In the genomic region with DNA sequence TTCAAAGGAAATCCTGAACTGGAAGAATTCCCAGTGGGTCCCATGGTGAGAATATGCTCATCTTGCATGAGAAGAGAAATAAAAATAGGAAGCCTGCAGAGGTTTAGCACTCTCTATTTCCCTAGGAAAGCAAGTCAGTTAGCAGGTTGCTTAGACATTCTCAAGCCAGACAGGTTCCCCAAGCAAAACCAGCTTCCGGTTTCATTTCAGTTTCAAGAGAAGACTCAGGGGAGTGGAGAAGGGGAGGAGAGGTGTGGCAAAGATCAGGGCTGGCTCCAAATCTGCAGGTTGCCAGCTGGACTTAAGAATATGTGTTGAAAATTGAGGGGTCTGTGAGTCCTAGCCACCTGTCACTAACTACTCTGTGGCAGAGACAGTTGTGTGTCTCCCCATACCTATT, we compare ENCODE assay signal across 11 cellular contexts.
A peak's percentile ranks its signal among the peaks of the same experiment; 100 is the strongest.
DNase-seq lines count a peak whose midpoint lies in the region; ATAC-seq and TF ChIP-seq lines count a peak whose summit lies in the region.
"Had no signal": no experiment of that assay in that cellular context is flagged by ENCODE, and none has a peak within 500 bp of the region (broad histone marks: within the 10 kb centered on the region; RNA-seq: fewer than 3 reads in every experiment).

No MANE protein-coding gene starts in this region.

- H3K27ac ChIP-seq in OCI-LY3 (ENCODE audit: low read length), result no peak overlapping the region

- H3K36me3 ChIP-seq in OCI-LY3 (replicated peaks; ENCODE audit: low read depth, low read length), result no peaks in the 10 kb centered on the region

- peak; percentile 76 for ATAC-seq in GM18861 (IDR thresholded peaks at IDR 0.05; ENCODE audit: unreplicated experiment)
- ATAC-seq in GM21381 (IDR thresholded peaks at IDR 0.05; ENCODE audit: unreplicated experiment), result peak; percentile 68
- peak; percentile 43 for ATAC-seq in HG03025 (IDR thresholded peaks at IDR 0.05; ENCODE audit: low FRiP score, unreplicated experiment)

- DNase-seq in NCI-H82 (lab: John Stamatoyannopoulos, UW) (no peak), EL (no peak), NCI-H1417 treated with DMSO at 0.1 percent for 48 hours (lab: John Stamatoyannopoulos, UW) (no peak)
- DNase-seq in activated effector memory CD4-positive, alpha-beta T cell treated with anti-CD3 and anti-CD28 coated beads, Interleukin-2, amount 50 U/mL, for 16 hours, result no peak
- DNase-seq: activated CD4-positive, CD25-positive, alpha-beta regulatory T cell treated with anti-CD3 and anti-CD28 coated beads, Interleukin-2, amount 50 U/mL, for 72 hours; CD4-positive, alpha-beta memory T cell; KG1 had no signal

- no peaks in the 10 kb centered on the region for H3K9me3 ChIP-seq in OCI-LY3 (ENCODE audit: insufficient read depth, low read length)

- peaks cover 14% of the 10 kb centered on the region for H3K4me1 ChIP-seq in OCI-LY3 (ENCODE audit: low read length)

- peak overlapping the region; percentile 41 for H3K4me2 ChIP-seq in OCI-LY3 (ENCODE audit: low read length)

- TF ChIP-seq CTCF in OCI-LY3 (IDR thresholded peaks at IDR 0.05; ENCODE audit: low read depth, low read length), result no peak

- H3K79me2 ChIP-seq in OCI-LY3 (ENCODE audit: low read length), result no peaks in the 10 kb centered on the region

- no peak overlapping the region for H3K9ac ChIP-seq in OCI-LY3 (ENCODE audit: low read length)

- H3K27me3 ChIP-seq in OCI-LY3 (ENCODE audit: low read depth, low read length), result peaks cover 5% of the 10 kb centered on the region

- no peaks in the 10 kb centered on the region for H4K20me1 ChIP-seq in OCI-LY3 (ENCODE audit: insufficient read depth, low read length)

- H2AFZ ChIP-seq in OCI-LY3 (ENCODE audit: low read depth, low read length), result no peak overlapping the region

- H3K4me3 ChIP-seq in OCI-LY3 (ENCODE audit: low read length), result no peak overlapping the region
